18 cellular contexts compared by ENCODE assay signal in genomic region chr10:129945941-129946760, GRCh38. TPM values are rescaled to one million over a fixed set of nuclear protein-coding genes. Genes with fewer than 3 reads are reported as not detected.
DNase-seq lines count a peak whose midpoint lies in the region; ATAC-seq and TF ChIP-seq lines count a peak whose summit lies in the region.
"Had no signal": no experiment of that assay in that cellular context is flagged by ENCODE, and none has a peak within 500 bp of the region (broad histone marks: within the 10 kb centered on the region; RNA-seq: fewer than 3 reads in every experiment).

No MANE protein-coding gene starts in this region.

- no peaks in the 10 kb centered on the region for H3K9me3 ChIP-seq in heart right ventricle
- H3K9me3 ChIP-seq in parathyroid adenoma (ENCODE audit: control insufficient read depth, low read length) = no peaks in the 10 kb centered on the region
- no peaks in the 10 kb centered on the region for H3K9me3 ChIP-seq in vagina
- H3K9me3 ChIP-seq in colonic mucosa = no peaks in the 10 kb centered on the region
- H3K9me3 ChIP-seq: Caco-2 had no signal

- TF ChIP-seq POLR2A in vagina (IDR thresholded peaks at IDR 0.05) = no peak

- intact Hi-C loops in heart right ventricle (cut with DNase I) (loop anchor here in 3 of 10 donors (5.0 to 10.0 kb wide), 3 partner anchors 51 to 61 kb away; no protein-coding TSS in a partner anchor), vagina (cut with DNase I) (no loop called here), colonic mucosa (cut with DNase I) (no loop called here)

- H2AFZ ChIP-seq in parathyroid adenoma = no peak overlapping the region

- 47 to 58% methylated on average over 26 of the region's 26 CpGs for WGBS in heart right ventricle, 2 donors

- H3K36me3 ChIP-seq in heart right ventricle (no peaks in the 10 kb centered on the region), parathyroid adenoma (ENCODE audit: control insufficient read depth, insufficient read depth, low read length) (no peaks in the 10 kb centered on the region), vagina (no peaks in the 10 kb centered on the region), colonic mucosa (no peaks in the 10 kb centered on the region)

- peak; percentile 55 to 86 (median 75) for ATAC-seq in heart right ventricle
- ATAC-seq: activated naive CD4-positive, alpha-beta T cell treated with anti-CD3 and anti-CD28 coated beads, Interleukin-2, amount 50 U/mL, for 72 hours; natural killer cell had no signal

- H3K4me3 ChIP-seq in cardiac fibroblast (replicated peaks in 1 of 2; ENCODE audit: low read depth in 2 of 2, low read length in 2 of 2) = peak overlapping the region in 1 of 2 donors; percentile 25
- H3K4me3 ChIP-seq in heart right ventricle = peak overlapping the region in 8 of 10 donors; percentile 1 to 45 (median 22)
- no peak overlapping the region for H3K4me3 ChIP-seq in parathyroid adenoma (ENCODE audit: low read depth, low read length)
- H3K4me3 ChIP-seq in vagina = no peak overlapping the region
- H3K4me3 ChIP-seq in colonic mucosa = no peak overlapping the region

- no peak overlapping the region for H3K4me2 ChIP-seq in parathyroid adenoma (ENCODE audit: low read length)

- H3K27me3 ChIP-seq in heart right ventricle (peaks cover 0 to 4% (median 0%) of the 10 kb centered on the region in 7 donors), parathyroid adenoma (ENCODE audit: control insufficient read depth, insufficient read depth, low read length) (no peaks in the 10 kb centered on the region), vagina (no peaks in the 10 kb centered on the region), colonic mucosa (no peaks in the 10 kb centered on the region)

- TF ChIP-seq CTCF in cardiac fibroblast (IDR thresholded peaks at IDR 0.05; ENCODE audit: low read depth, low read length) (no peak), heart right ventricle (IDR thresholded peaks at IDR 0.05) (no peak), parathyroid adenoma (IDR thresholded peaks at IDR 0.05) (no peak), vagina (IDR thresholded peaks at IDR 0.05) (no peak), colonic mucosa (IDR thresholded peaks at IDR 0.05) (no peak)

- H3K4me1 ChIP-seq in heart right ventricle = peaks cover 21 to 92% (median 63%) of the 10 kb centered on the region in 9 donors
- no peaks in the 10 kb centered on the region for H3K4me1 ChIP-seq in parathyroid adenoma
- H3K4me1 ChIP-seq in vagina = peaks cover 6% of the 10 kb centered on the region
- H3K4me1 ChIP-seq in colonic mucosa = no peaks in the 10 kb centered on the region
- H3K4me1 ChIP-seq: Caco-2 had no signal

- H3K9ac ChIP-seq in parathyroid adenoma (no peak overlapping the region), colonic mucosa (ENCODE audit: low read depth in 2 of 2, low read length in 2 of 2) (no peak overlapping the region)

- DNase-seq in cardiac fibroblast (ENCODE audit: low read depth in 2 of 2) = peak; percentile 77 to 92
- no peak for DNase-seq in heart right ventricle
- no peak for DNase-seq in vagina (ENCODE audit: extremely low spot score in 2 of 2)
- no peak for DNase-seq in colonic mucosa
- no peak for DNase-seq in RKO (ENCODE audit: low spot score)
- no peak for DNase-seq in CD1c-positive myeloid dendritic cell (ENCODE audit: extremely low spot score)
- DNase-seq: activated CD4-positive, alpha-beta T cell treated with anti-CD3 and anti-CD28 coated beads for 4 hours; Caco-2; central memory CD4-positive, alpha-beta T cell; hippocampal formation; MM.1S; natural killer cell; NCI-H2107; substantia nigra had no signal

- H3K79me2 ChIP-seq in parathyroid adenoma = no peaks in the 10 kb centered on the region

- H3K27ac ChIP-seq in heart right ventricle = peak overlapping the region; percentile 74 to 95 (median 86)
- peak overlapping the region; percentile 60 for H3K27ac ChIP-seq in parathyroid adenoma
- peak overlapping the region; percentile 69 for H3K27ac ChIP-seq in vagina
- H3K27ac ChIP-seq in colonic mucosa = no peak overlapping the region
- H3K27ac ChIP-seq: RWPE1 had no signal

RNA-seq across cellular contexts. Expression of gene EBF3, which starts 17.9 kb away (rescaled TPM):
- total RNA-seq in heart right ventricle (10 to 100 TPM in 1 of 10 donors, 1 to 10 TPM in 9; 4.3 to 12.2 (median 5.6) TPM), vagina (10.6 TPM), colonic mucosa (under 1 TPM; 0.12 to 0.80 TPM)
- polyA plus RNA-seq in heart right ventricle = 10 to 100 TPM in 1 of 2 donors, 1 to 10 TPM in 1; 3.9 to 10.7 TPM
- total RNA-seq: activated naive CD4-positive, alpha-beta T cell treated with anti-CD3 and anti-CD28 coated beads, Interleukin-2, amount 50 U/mL, for 72 hours; natural killer cell; T-helper 2 cell treated with Interferon-gamma antibody and Interleukin-4, amounts not matched to agents 100 ng/mL and 5 ng/mL, for 36 hours had no signal

Comparison
In these comparisons a context has a peak if more than half of its experiments do, and no peak if none do; other contexts are left out.
1. DNase-seq: peak in cardiac fibroblast (2 of 2); none in heart right ventricle (0 of 2), vagina (0 of 2), colonic mucosa (single experiment), RKO (single experiment) and CD1c-positive myeloid dendritic cell (single experiment).
2. H3K4me3 ChIP-seq: peak in heart right ventricle (8 of 10); none in parathyroid adenoma (single experiment), vagina (0 of 2) and colonic mucosa (single experiment).